In genomic region chr3:16841906-16842709, GRCh38 we compare ENCODE assay signal across 8 cellular contexts. TPM values are rescaled to one million over a fixed set of nuclear protein-coding genes. Genes with fewer than 3 reads are reported as not detected.
A peak's percentile ranks its signal among the peaks of the same experiment; 100 is the strongest.
DNase-seq lines count a peak whose midpoint lies in the region; ATAC-seq and TF ChIP-seq lines count a peak whose summit lies in the region.

No MANE protein-coding gene starts in this region.

- H3K27ac Mint-ChIP-seq in CD8-positive, alpha-beta T cell = peak overlapping the region; percentile 98
- no peak overlapping the region for H3K27ac Mint-ChIP-seq in chondrocyte (ENCODE audit: unreplicated experiment)

- CTCF ChIA-PET in CD8-positive, alpha-beta T cell (lab: Charles Lee) = interaction anchor here (0.8 to 3.2 kb wide), 9 partner anchors 10 to 183 kb away, joined by 3 to 22 read pairs (median 4); partner anchors contain the start of gene PLCL2

- peak; percentile 90 for ATAC-seq in CD8-positive, alpha-beta T cell
- ATAC-seq in GM19467 (IDR thresholded peaks at IDR 0.05; ENCODE audit: unreplicated experiment) (peak; percentile 71), HG03565 (IDR thresholded peaks at IDR 0.05; ENCODE audit: unreplicated experiment) (peak; percentile 57)

- intact Hi-C loops in CD8-positive, alpha-beta T cell (cut with DNase I, micrococcal nuclease) = loop anchor here (1.0 to 5.0 kb wide), 4 partner anchors 18 to 580 kb away; partner anchors contain the start of genes PLCL2 (in 2 of the 2) and DPH3 (in 1 of the 2)
- intact Hi-C loops in esophagus muscularis mucosa (cut with DNase I) = no loop called here

- H3K4me3 Mint-ChIP-seq in CD8-positive, alpha-beta T cell = peak overlapping the region; percentile 80
- H3K4me3 Mint-ChIP-seq in chondrocyte (ENCODE audit: unreplicated experiment) = no peak overlapping the region

- H3K27me3 ChIP-seq in CD8-positive, alpha-beta T cell (ENCODE audit: insufficient read depth, low read length) = no peaks in the 10 kb centered on the region
- H3K27me3 ChIP-seq in esophagus muscularis mucosa (no peaks in the 10 kb centered on the region), WERI-Rb-1 (ENCODE audit: insufficient read depth, low read depth, severe bottlenecking) (no peaks in the 10 kb centered on the region)

- no peaks in the 10 kb centered on the region for H3K9me3 Mint-ChIP-seq in CD8-positive, alpha-beta T cell
- no peaks in the 10 kb centered on the region for H3K9me3 Mint-ChIP-seq in chondrocyte (ENCODE audit: low read depth)

- WGBS in esophagus muscularis mucosa = 65% methylated on average over 10 of the region's 12 CpGs

- peak overlapping the region; percentile 63 for H3K27ac ChIP-seq in CD8-positive, alpha-beta T cell (ENCODE audit: low read depth, low read length)
- H3K27ac ChIP-seq in esophagus muscularis mucosa (replicated peaks in 1 of 4) (peak overlapping the region in 3 of 4 donors; percentile 10 to 46 (median 31)), WERI-Rb-1 (no peak overlapping the region)

- no peaks in the 10 kb centered on the region for H3K9me3 ChIP-seq in CD8-positive, alpha-beta T cell (ENCODE audit: low read length)
- H3K9me3 ChIP-seq in esophagus muscularis mucosa (no peaks in the 10 kb centered on the region), WERI-Rb-1 (ENCODE audit: severe bottlenecking) (no peaks in the 10 kb centered on the region)

- peak; percentile 48 to 84 (median 68) for DNase-seq in CD8-positive, alpha-beta T cell
- peak; percentile 68 for DNase-seq in activated CD4-positive, alpha-beta T cell treated with anti-CD3 and anti-CD28 coated beads, Interleukin-2, amount 50 U/mL, for 1 hour
- DNase-seq in esophagus muscularis mucosa (ENCODE audit: extremely low spot score) (no peak), chondrocyte (ENCODE audit: low spot score) (no peak), WERI-Rb-1 (no peak)
- peak; percentile 24 to 41 for DNase-seq in stimulated activated CD4-positive, alpha-beta T cell treated with anti-CD3 and anti-CD28 coated beads, Interleukin-1b, Interleukin-23, amount 100 ng/mL, for 1 hour (ENCODE audit: low read depth in 2 of 2)

- TF ChIP-seq EP300 in esophagus muscularis mucosa (IDR thresholded peaks at IDR 0.05) = no peak

- H3K4me3 ChIP-seq in CD8-positive, alpha-beta T cell (ENCODE audit: low read depth, low read length) = peak overlapping the region; percentile 42
- H3K4me3 ChIP-seq in esophagus muscularis mucosa = no peak overlapping the region
- no peak overlapping the region for H3K4me3 ChIP-seq in WERI-Rb-1 (ENCODE audit: low read depth, low read length)

- H3K36me3 ChIP-seq in CD8-positive, alpha-beta T cell (ENCODE audit: insufficient read depth, low read length) = no peaks in the 10 kb centered on the region
- H3K36me3 ChIP-seq in esophagus muscularis mucosa (no peaks in the 10 kb centered on the region), WERI-Rb-1 (no peaks in the 10 kb centered on the region)

- peaks cover 84% of the 10 kb centered on the region for H3K4me1 Mint-ChIP-seq in CD8-positive, alpha-beta T cell (ENCODE audit: low read depth)
- H3K4me1 Mint-ChIP-seq in chondrocyte (ENCODE audit: low read depth) = no peaks in the 10 kb centered on the region

- peaks cover 60% of the 10 kb centered on the region for H3K4me1 ChIP-seq in CD8-positive, alpha-beta T cell (ENCODE audit: insufficient read depth, low read length)
- H3K4me1 ChIP-seq in esophagus muscularis mucosa = peaks cover 0 to 11% (median 5%) of the 10 kb centered on the region in 4 donors

- no peak for TF ChIP-seq CTCF in CD8-positive, alpha-beta T cell (IDR thresholded peaks at IDR 0.05)
- TF ChIP-seq CTCF in esophagus muscularis mucosa (IDR thresholded peaks at IDR 0.05) (no peak), chondrocyte (IDR thresholded peaks at IDR 0.05) (no peak), WERI-Rb-1 (IDR thresholded peaks at IDR 0.05; ENCODE audit: low read depth, low read length) (no peak)

- POLR2A ChIA-PET in CD8-positive, alpha-beta T cell (lab: Charles Lee) = interaction anchor here (1.0 to 4.5 kb wide), 9 partner anchors 8 to 310 kb away, joined by 3 to 37 read pairs (median 3); partner anchors contain the start of gene PLCL2

- no peaks in the 10 kb centered on the region for H3K27me3 Mint-ChIP-seq in CD8-positive, alpha-beta T cell (ENCODE audit: low read depth)
- H3K27me3 Mint-ChIP-seq in chondrocyte (ENCODE audit: low read depth) = peaks cover 20% of the 10 kb centered on the region

- no peaks in the 10 kb centered on the region for H3K36me3 Mint-ChIP-seq in CD8-positive, alpha-beta T cell
- peaks cover 1% of the 10 kb centered on the region for H3K36me3 Mint-ChIP-seq in chondrocyte (ENCODE audit: low read depth)

- no peak for TF ChIP-seq POLR2A in esophagus muscularis mucosa (IDR thresholded peaks at IDR 0.05; ENCODE audit: low read depth)

RNA-seq across cellular contexts. Expression of gene PLCL2, which starts 42.6 kb away (rescaled TPM):
- 10 to 100 TPM; 33.1 to 35.8 TPM for total RNA-seq in CD8-positive, alpha-beta T cell
- 1 to 10 TPM; 4.1 to 9.1 (median 6.7) TPM for total RNA-seq in esophagus muscularis mucosa
- total RNA-seq in chondrocyte = 0.85 to 1.3 TPM (median 1.2 TPM) in 3 replicates

Comparison
In these comparisons a context has a peak if more than half of its experiments do, and no peak if none do; other contexts are left out.
1. DNase-seq: peak in CD8-positive, alpha-beta T cell (7 of 7), activated CD4-positive, alpha-beta T cell treated with anti-CD3 and anti-CD28 coated beads, Interleukin-2, amount 50 U/mL, for 1 hour (single experiment) and stimulated activated CD4-positive, alpha-beta T cell treated with anti-CD3 and anti-CD28 coated beads, Interleukin-1b, Interleukin-23, amount 100 ng/mL, for 1 hour (2 of 2); none in esophagus muscularis mucosa (single experiment), chondrocyte (single experiment) and WERI-Rb-1 (single experiment).
2. Peak in every context shown above with its lines, with median percentiles within 50 percentile points of each other: ATAC-seq.